In the genomic region with DNA sequence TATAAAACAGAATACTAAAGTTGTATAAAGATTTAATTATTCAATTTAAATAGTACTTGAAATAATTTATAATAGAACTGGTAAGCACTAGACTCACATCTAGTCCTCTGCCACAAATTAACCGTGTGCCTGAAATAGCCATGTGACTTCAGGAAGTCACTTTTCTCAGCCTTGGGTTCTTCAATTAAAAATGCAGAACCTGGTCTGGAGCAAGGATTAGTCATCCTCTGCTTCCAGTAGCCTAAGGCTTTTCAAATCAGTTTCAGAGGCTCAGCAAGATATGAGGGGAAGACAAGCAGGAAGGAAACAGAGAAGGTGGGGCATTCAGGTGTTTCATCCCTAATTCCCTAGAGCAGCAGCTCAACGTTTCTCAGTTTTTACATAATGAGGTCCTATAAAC, we compare ENCODE assay signal across 10 cellular contexts. TPM values are rescaled to one million over a fixed set of nuclear protein-coding genes. Genes with fewer than 3 reads are reported as not detected.
DNase-seq lines count a peak whose midpoint lies in the region; ATAC-seq, FAIRE-seq and TF ChIP-seq lines count a peak whose summit lies in the region.
"Had no signal": no experiment of that assay in that cellular context is flagged by ENCODE, and none has a peak within 500 bp of the region (broad histone marks: within the 10 kb centered on the region; RNA-seq: fewer than 3 reads in every experiment).

No MANE protein-coding gene starts in this region.

- H3K4me3 Mint-ChIP-seq in stimulated activated memory B cell treated with anti-CD40 and anti-IgM and Interleukin-4, amounts not matched to agents 10 μg/mL and 1 μg/mL and 100 μg/mL, for 72 hours, result no peak overlapping the region
- no peak overlapping the region for H3K4me3 Mint-ChIP-seq in activated T-cell treated with anti-CD3 and anti-CD28 coated beads, Interleukin-2, amount 50 U/mL, for 72 hours

- no peak for TF ChIP-seq CTCF in NB4 (IDR thresholded peaks at IDR 0.05; ENCODE audit: low read depth, low read length)
- TF ChIP-seq CTCF in endothelial cell of umbilical vein (IDR thresholded peaks at IDR 0.05; ENCODE audit: extremely low read depth in 1 of 2, insufficient read depth in 1 of 2, low read depth in 1 of 2, low read length in 2 of 2), result no peak

- H3K27me3 ChIP-seq in endothelial cell of umbilical vein (ENCODE audit: control insufficient read depth in 2 of 2, insufficient read depth in 2 of 2, low read length in 2 of 2), result no peaks in the 10 kb centered on the region

- H3K27ac Mint-ChIP-seq in stimulated activated memory B cell treated with anti-CD40 and anti-IgM and Interleukin-4, amounts not matched to agents 10 μg/mL and 1 μg/mL and 100 μg/mL, for 72 hours, result peak overlapping the region; percentile 61
- no peak overlapping the region for H3K27ac Mint-ChIP-seq in activated T-cell treated with anti-CD3 and anti-CD28 coated beads, Interleukin-2, amount 50 U/mL, for 72 hours

- CTCF ChIA-PET in endothelial cell of umbilical vein (lab: Charles Lee), result interaction anchor here (0.8 to 1.2 kb wide), 5 partner anchors 10 to 286 kb away, joined by 3 to 4 read pairs (median 3); no protein-coding TSS in a partner anchor

- DNase-seq in SIG-M5 treated with dmso at 0.1 percent for 504 hours (lab: John Stamatoyannopoulos, UW; ENCODE audit: unreplicated experiment) (peak; percentile 34), SIG-M5 (lab: John Stamatoyannopoulos, UW) (no peak), NB4 (ENCODE audit: low read depth) (peak; percentile 68), endothelial cell of umbilical vein (ENCODE audit: low read depth, low spot score) (peak; percentile 75)
- DNase-seq in activated T-cell treated with anti-CD3 and anti-CD28 coated beads, Interleukin-2, amount 50 U/mL, for 48 hours, result no peak
- DNase-seq in activated T-cell treated with anti-CD3 and anti-CD28 coated beads, Interleukin-2, amount 50 U/mL, for 72 hours, result no peak
- DNase-seq: NCI-H1048 had no signal

- no peaks in the 10 kb centered on the region for H3K9me3 ChIP-seq in endothelial cell of umbilical vein (replicated peaks; ENCODE audit: control insufficient read depth, insufficient read depth, low read length)

- H2AFZ ChIP-seq in endothelial cell of umbilical vein (ENCODE audit: low read depth, low read length), result no peak overlapping the region

- peaks cover 21% of the 10 kb centered on the region for H3K4me1 Mint-ChIP-seq in stimulated activated memory B cell treated with anti-CD40 and anti-IgM and Interleukin-4, amounts not matched to agents 10 μg/mL and 1 μg/mL and 100 μg/mL, for 72 hours
- H3K4me1 Mint-ChIP-seq in activated T-cell treated with anti-CD3 and anti-CD28 coated beads, Interleukin-2, amount 50 U/mL, for 72 hours (ENCODE audit: low read depth), result peaks cover 56% of the 10 kb centered on the region

- H3K9me1 ChIP-seq in endothelial cell of umbilical vein (replicated peaks; ENCODE audit: control insufficient read depth, extremely low read depth, insufficient read depth, low read length), result no peaks in the 10 kb centered on the region

- no peak for ATAC-seq in stimulated activated memory B cell treated with anti-CD40 and anti-IgM and Interleukin-4, amounts not matched to agents 10 μg/mL and 1 μg/mL and 100 μg/mL, for 72 hours
- ATAC-seq in GM19324 (IDR thresholded peaks at IDR 0.05; ENCODE audit: low FRiP score, unreplicated experiment), result no peak
- ATAC-seq in activated T-cell treated with anti-CD3 and anti-CD28 coated beads, Interleukin-2, amount 50 U/mL, for 72 hours (replicated peaks in 1 of 2), result no peak

- H3K4me1 ChIP-seq in endothelial cell of umbilical vein (ENCODE audit: control insufficient read depth, extremely low read depth, insufficient read depth, low read length), result peaks cover 38% of the 10 kb centered on the region

- H3K79me2 ChIP-seq in endothelial cell of umbilical vein (ENCODE audit: control insufficient read depth, insufficient read depth, low read length), result no peaks in the 10 kb centered on the region

- H3K9me3 Mint-ChIP-seq in stimulated activated memory B cell treated with anti-CD40 and anti-IgM and Interleukin-4, amounts not matched to agents 10 μg/mL and 1 μg/mL and 100 μg/mL, for 72 hours, result peaks cover 3% of the 10 kb centered on the region
- H3K9me3 Mint-ChIP-seq in activated T-cell treated with anti-CD3 and anti-CD28 coated beads, Interleukin-2, amount 50 U/mL, for 72 hours, result peaks cover 2 to 5% of the 10 kb centered on the region in 2 donors

- intact Hi-C loops in endothelial cell of umbilical vein (cut with micrococcal nuclease), result no loop called here

- peak overlapping the region; percentile 17 for H3K4me2 ChIP-seq in endothelial cell of umbilical vein (ENCODE audit: insufficient read depth, low read length)

- no peak overlapping the region for H3K9ac ChIP-seq in endothelial cell of umbilical vein (replicated peaks; ENCODE audit: extremely low read depth, insufficient read depth, low read length)

- no peaks in the 10 kb centered on the region for H4K20me1 ChIP-seq in endothelial cell of umbilical vein (replicated peaks; ENCODE audit: control insufficient read depth, extremely low read depth, insufficient read depth, low read length)

- H3K36me3 ChIP-seq in endothelial cell of umbilical vein (ENCODE audit: control insufficient read depth in 2 of 2, extremely low read depth in 1 of 2, insufficient read depth in 2 of 2, low read length in 2 of 2), result no peaks in the 10 kb centered on the region

- TF ChIP-seq POLR2A in NB4 (IDR thresholded peaks at IDR 0.05; ENCODE audit: extremely low read depth, insufficient read length) (no peak), endothelial cell of umbilical vein (IDR thresholded peaks at IDR 0.05; ENCODE audit: low read depth, low read length) (no peak)

- FAIRE-seq in endothelial cell of umbilical vein (lab: Jason Lieb, UNC), result peak; percentile 63
- FAIRE-seq: A204.1 had no signal

- H3K27me3 Mint-ChIP-seq in stimulated activated memory B cell treated with anti-CD40 and anti-IgM and Interleukin-4, amounts not matched to agents 10 μg/mL and 1 μg/mL and 100 μg/mL, for 72 hours, result no peaks in the 10 kb centered on the region
- no peaks in the 10 kb centered on the region for H3K27me3 Mint-ChIP-seq in activated T-cell treated with anti-CD3 and anti-CD28 coated beads, Interleukin-2, amount 50 U/mL, for 72 hours (ENCODE audit: low read depth)

- no TSS peak for BruUV-seq in endothelial cell of umbilical vein (replicated peaks; lab: Mats Ljungman, UMichigan)

- dilution Hi-C loops in endothelial cell of umbilical vein (cut with MboI; ENCODE audit: extremely low pct_ligation_motif_present, low sequenced_read_pairs), result no loop called here

- H3K4me3 ChIP-seq in NB4 (ENCODE audit: low read depth, low read length), result no peak overlapping the region
- no peak overlapping the region for H3K4me3 ChIP-seq in endothelial cell of umbilical vein (replicated peaks in 1 of 3; ENCODE audit: insufficient read depth in 1 of 3, low read depth in 1 of 3, low read length in 3 of 3)

- H3K27ac ChIP-seq in endothelial cell of umbilical vein (ENCODE audit: insufficient read depth, low read depth, low read length), result peak overlapping the region; percentile 43

- POLR2A ChIA-PET in endothelial cell of umbilical vein (lab: Charles Lee), result no interaction called here

- H3K36me3 Mint-ChIP-seq in stimulated activated memory B cell treated with anti-CD40 and anti-IgM and Interleukin-4, amounts not matched to agents 10 μg/mL and 1 μg/mL and 100 μg/mL, for 72 hours, result peaks cover 38% of the 10 kb centered on the region
- H3K36me3 Mint-ChIP-seq in activated T-cell treated with anti-CD3 and anti-CD28 coated beads, Interleukin-2, amount 50 U/mL, for 72 hours (ENCODE audit: insufficient read depth in 2 of 2), result peaks cover 7 to 29% of the 10 kb centered on the region in 2 donors

TF ChIP-seq in endothelial cell of umbilical vein, 7 proteins besides CTCF, POLR2A, EP300 and RAD21:
- TF ChIP-seq POLR2AphosphoS5 (IDR thresholded peaks at IDR 0.05; ENCODE audit: insufficient read depth, low read depth, low read length) (no peak), FOS (IDR thresholded peaks at IDR 0.05; ENCODE audit: borderline replicate concordance, insufficient read depth, low read length) (peak; percentile 51), MYC (IDR thresholded peaks at IDR 0.05; ENCODE audit: low read depth, low read length) (no peak), GATA2 (IDR thresholded peaks at IDR 0.05; ENCODE audit: insufficient read depth, insufficient read length, low read depth, low read length) (no peak), JUN (IDR thresholded peaks at IDR 0.05; ENCODE audit: borderline replicate concordance, insufficient read depth, insufficient read length, low read depth) (no peak), EZH2 (IDR thresholded peaks at IDR 0.05; ENCODE audit: borderline replicate concordance, low read depth, low read length, severe bottlenecking) (no peak)
- TF ChIP-seq, protein P1, sequence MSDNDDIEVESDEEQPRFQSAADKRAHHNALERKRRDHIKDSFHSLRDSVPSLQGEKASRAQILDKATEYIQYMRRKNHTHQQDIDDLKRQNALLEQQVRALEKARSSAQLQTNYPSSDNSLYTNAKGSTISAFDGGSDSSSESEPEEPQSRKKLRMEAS (IDR thresholded peaks at IDR 0.05; ENCODE audit: insufficient read depth, insufficient read length), result no peak

RNA-seq across cellular contexts. Expression of a gene that starts 23.0 kb away (rescaled TPM):
- total RNA-seq in endothelial cell of umbilical vein, result 31.3 and 37.2 TPM in 2 replicates
- 34.7 and 43.6 TPM in 2 replicates for polyA plus RNA-seq in endothelial cell of umbilical vein
- polyA plus RNA-seq in endothelial cell of umbilical vein (2011; cell fraction: cytosol; rRNA removed), result 41.3 and 42.2 TPM in 2 replicates
- polyA plus RNA-seq in endothelial cell of umbilical vein (2011; cell fraction: nucleus; rRNA removed), result 21.3 and 23.6 TPM in 2 replicates
- 32.9 and 40.9 TPM in 2 replicates for polyA plus RNA-seq in endothelial cell of umbilical vein (2012)
- polyA minus RNA-seq in endothelial cell of umbilical vein, result 15.9 and 22.7 TPM in 2 replicates
- 10.5 TPM for polyA minus RNA-seq in endothelial cell of umbilical vein (2011; cell fraction: cytosol; rRNA and poly(A)+ RNA removed)
- 6.2 and 10.5 TPM in 2 replicates for polyA minus RNA-seq in endothelial cell of umbilical vein (2011; cell fraction: nucleus; rRNA and poly(A)+ RNA removed)
- total RNA-seq in activated T-cell treated with anti-CD3 and anti-CD28 coated beads, Interleukin-2, amount 50 U/mL, for 72 hours, result 10 to 100 TPM; 50.2 to 64.2 TPM

Comparison
In these comparisons a context has a peak if more than half of its experiments do, and no peak if none do; other contexts are left out.
1. DNase-seq: peak in SIG-M5 treated with dmso at 0.1 percent for 504 hours (single experiment), NB4 (single experiment) and endothelial cell of umbilical vein (single experiment); none in SIG-M5 (single experiment), activated T-cell treated with anti-CD3 and anti-CD28 coated beads, Interleukin-2, amount 50 U/mL, for 48 hours (0 of 2) and activated T-cell treated with anti-CD3 and anti-CD28 coated beads, Interleukin-2, amount 50 U/mL, for 72 hours (0 of 2).